ENCODE assay signal across 26 cellular contexts in genomic region chr15:48086582-48086981, GRCh38. TPM values are rescaled to one million over a fixed set of nuclear protein-coding genes. Genes with fewer than 3 reads are reported as not detected.
DNase-seq lines count a peak whose midpoint lies in the region; ATAC-seq and TF ChIP-seq lines count a peak whose summit lies in the region.
"Had no signal": no experiment of that assay in that cellular context is flagged by ENCODE, and none has a peak within 500 bp of the region (broad histone marks: within the 10 kb centered on the region; RNA-seq: fewer than 3 reads in every experiment).

No MANE protein-coding gene starts in this region.

- H3K79me2 ChIP-seq in mammary epithelial cell (ENCODE audit: insufficient read depth, low read length) = no peaks in the 10 kb centered on the region

- H3K4me2 ChIP-seq in mammary epithelial cell (ENCODE audit: insufficient read depth, low read depth, low read length) (no peak overlapping the region), skeletal muscle satellite cell (ENCODE audit: low read length) (peak overlapping the region; percentile 48)

- no peaks in the 10 kb centered on the region for H3K9me3 ChIP-seq in mammary epithelial cell (replicated peaks; ENCODE audit: insufficient read depth, low read length)
- H3K9me3 ChIP-seq in SK-N-MC (ENCODE audit: low read depth, low read length) = no peaks in the 10 kb centered on the region
- no peaks in the 10 kb centered on the region for H3K9me3 ChIP-seq in skeletal muscle satellite cell (replicated peaks; ENCODE audit: low read length)
- no peaks in the 10 kb centered on the region for H3K9me3 ChIP-seq in aorta (ENCODE audit: control insufficient read depth, low read length)
- H3K9me3 ChIP-seq: ascending aorta, sigmoid colon, stomach had no signal

- BruUV-seq in MCF 10A (replicated peaks; lab: Mats Ljungman, UMichigan) (no TSS peak), mammary epithelial cell (replicated peaks; lab: Mats Ljungman, UMichigan) (no TSS peak)

- H3K4me1 ChIP-seq in mammary epithelial cell (ENCODE audit: insufficient read depth, low read length) = no peaks in the 10 kb centered on the region
- H3K4me1 ChIP-seq in skeletal muscle satellite cell (ENCODE audit: control insufficient read depth, insufficient read depth, low read length) = peaks cover 16% of the 10 kb centered on the region
- no peaks in the 10 kb centered on the region for H3K4me1 ChIP-seq in aorta (ENCODE audit: control insufficient read depth in 1 of 2, insufficient read depth in 2 of 2, low read length in 2 of 2)
- H3K4me1 ChIP-seq: sigmoid colon had no signal

- DNase-seq in MCF 10A (ENCODE audit: unreplicated experiment) = peak; percentile 4
- no peak for DNase-seq in mammary epithelial cell
- peak; percentile 16 for DNase-seq in SK-N-MC (ENCODE audit: low read depth, low spot score)
- peak; percentile 55 for DNase-seq in fibroblast of mammary gland (ENCODE audit: low read depth)
- no peak for DNase-seq in brain microvascular endothelial cell
- no peak for DNase-seq in aorta
- no peak for DNase-seq in activated CD4-positive, alpha-beta T cell treated with anti-CD3 and anti-CD28 coated beads for 4 hours
- DNase-seq: activated CD4-positive, alpha-beta T cell treated with anti-CD3 and anti-CD28 coated beads, Interleukin-2, amount 50 U/mL, for 48 hours; activated naive CD4-positive, alpha-beta T cell; activated T-cell treated with anti-CD3 and anti-CD28 coated beads for 4 hours; CD4-positive, alpha-beta T cell; glutamatergic neuron; MM.1S; NCI-H187; NCI-H345; occipital lobe; sigmoid colon; stimulated activated CD4-positive, alpha-beta T cell treated with anti-CD3 and anti-CD28 coated beads, Interleukin-2, amount 100 ng/mL, for 24 hours; stomach; SW 1271 had no signal

- WGBS in mammary epithelial cell (ENCODE audit: low coverage, missing lambda C conversion rate) = 24% methylated on average over 5 of the region's 5 CpGs
- 7 to 12% methylated on average over 5 of the region's 5 CpGs for WGBS in aorta, 2 donors

- H2AFZ ChIP-seq in mammary epithelial cell (ENCODE audit: low read depth, low read length) = no peak overlapping the region

- no peak for TF ChIP-seq CTCF in MCF 10A (IDR thresholded peaks at IDR 0.05; ENCODE audit: unreplicated experiment)
- TF ChIP-seq CTCF in mammary epithelial cell (conservative IDR thresholded peaks at IDR 0.05 in 1 of 2, IDR thresholded peaks at IDR 0.05 in 1 of 2; ENCODE audit: extremely low read depth in 1 of 2, insufficient read depth in 1 of 2, low read depth in 1 of 2, low read length in 2 of 2) = no peak
- TF ChIP-seq CTCF in fibroblast of mammary gland (conservative IDR thresholded peaks at IDR 0.05; ENCODE audit: control insufficient read depth, insufficient read depth, low read depth, low read length) = no peak
- no peak for TF ChIP-seq CTCF in brain microvascular endothelial cell (IDR thresholded peaks at IDR 0.05; ENCODE audit: low read depth, low read length, missing control alignments)

- H3K9ac ChIP-seq in mammary epithelial cell (ENCODE audit: insufficient read depth, low read length) = no peak overlapping the region
- H3K9ac ChIP-seq in SK-N-MC (ENCODE audit: insufficient read length) = no peak overlapping the region
- H3K9ac ChIP-seq in skeletal muscle satellite cell (ENCODE audit: low read depth, low read length) = no peak overlapping the region

- H3K27ac Mint-ChIP-seq in MCF 10A (ENCODE audit: low read depth, unreplicated experiment) = no peak overlapping the region
- H3K27ac Mint-ChIP-seq: CD4-positive, alpha-beta T cell; dendritic cell treated with granulocyte-macrophage colony-stimulating factor and Interleukin-4, amounts not matched to agents 40 ng/mL and 50 ng/mL, for 4 days had no signal

- H3K36me3 ChIP-seq in mammary epithelial cell (ENCODE audit: insufficient read depth, low read length) = no peaks in the 10 kb centered on the region
- H3K36me3 ChIP-seq in SK-N-MC (ENCODE audit: insufficient read depth, low read length) = no peaks in the 10 kb centered on the region
- no peaks in the 10 kb centered on the region for H3K36me3 ChIP-seq in skeletal muscle satellite cell (ENCODE audit: insufficient read depth, low read length)
- H3K36me3 ChIP-seq in brain microvascular endothelial cell (replicated peaks) = no peaks in the 10 kb centered on the region
- H3K36me3 ChIP-seq in aorta (ENCODE audit: control insufficient read depth in 1 of 2, insufficient read depth in 2 of 2, low read length in 1 of 2) = no peaks in the 10 kb centered on the region
- H3K36me3 ChIP-seq: ascending aorta, sigmoid colon, stomach had no signal

- H3K4me3 Mint-ChIP-seq in MCF 10A (ENCODE audit: unreplicated experiment) = peak overlapping the region; percentile 47
- H3K4me3 Mint-ChIP-seq: CD4-positive, alpha-beta T cell; dendritic cell treated with granulocyte-macrophage colony-stimulating factor and Interleukin-4, amounts not matched to agents 40 ng/mL and 50 ng/mL, for 4 days had no signal

- no peaks in the 10 kb centered on the region for H4K20me1 ChIP-seq in mammary epithelial cell (ENCODE audit: insufficient read depth, low read length)

- in situ Hi-C loops in mammary epithelial cell (cut with MboI; ENCODE audit: low sequenced_read_pairs in 2 of 2) = no loop called here
- in situ Hi-C loops in brain microvascular endothelial cell (cut with HindIII; ENCODE audit: low pct_ligation_motif_present, low sequenced_read_pairs) = no loop called here

- H3K27me3 ChIP-seq in mammary epithelial cell (ENCODE audit: insufficient read depth, low read length) = no peaks in the 10 kb centered on the region
- H3K27me3 ChIP-seq in skeletal muscle satellite cell (ENCODE audit: control insufficient read depth, insufficient read depth, low read length) = peaks cover 23% of the 10 kb centered on the region
- H3K27me3 ChIP-seq in brain microvascular endothelial cell (replicated peaks) = no peaks in the 10 kb centered on the region
- H3K27me3 ChIP-seq in aorta (ENCODE audit: control insufficient read depth in 1 of 2, insufficient read depth in 2 of 2, low read length in 1 of 2) = no peaks in the 10 kb centered on the region
- H3K27me3 ChIP-seq: ascending aorta, sigmoid colon, stomach had no signal

- ATAC-seq in aorta (ENCODE audit: low FRiP score) = no peak

- CTCF ChIA-PET in MCF 10A (lab: Yijun Ruan, JAX) (interaction anchor here (0.6 to 2.0 kb wide), 9 partner anchors 18 to 1278 kb away, joined by 3 to 4 read pairs (median 3); no protein-coding TSS in a partner anchor), mammary epithelial cell (lab: Charles Lee; ENCODE audit: low non-redundant PET) (no interaction called here)

- dilution Hi-C loops in mammary epithelial cell (cut with HindIII; ENCODE audit: low sequenced_read_pairs) = no loop called here

- intact Hi-C loops in MCF 10A (cut with micrococcal nuclease) (loop anchor here (5.0 to 10.0 kb wide), 3 partner anchors 64 to 612 kb away; no protein-coding TSS in a partner anchor), mammary epithelial cell (cut with micrococcal nuclease) (loop anchor here (5.0 kb wide), 1 partner anchor 889 kb away; no protein-coding TSS in a partner anchor), aorta (cut with DNase I) (no loop called here)

- POLR2A ChIA-PET in MCF 10A (lab: Yijun Ruan, JAX) = no interaction called here

- H3K4me1 Mint-ChIP-seq in MCF 10A (ENCODE audit: insufficient read depth, unreplicated experiment) = peaks cover 12% of the 10 kb centered on the region

- H3K4me3 ChIP-seq in mammary epithelial cell (replicated peaks in 1 of 3; ENCODE audit: insufficient read depth in 1 of 3, low read depth in 2 of 3, low read length in 3 of 3) (no peak overlapping the region), SK-N-MC (peak overlapping the region; percentile 17; the same call in 1 of the 2 replicates), fibroblast of mammary gland (ENCODE audit: control insufficient read depth, low read depth, low read length) (no peak overlapping the region), skeletal muscle satellite cell (ENCODE audit: low read length) (no peak overlapping the region), brain microvascular endothelial cell (ENCODE audit: low read depth, low read length) (no peak overlapping the region), aorta (ENCODE audit: low read length in 2 of 2) (peak overlapping the region in 1 of 2 donors; percentile 12)
- H3K4me3 ChIP-seq: sigmoid colon, stomach had no signal

- peaks cover 7% of the 10 kb centered on the region for H3K36me3 Mint-ChIP-seq in MCF 10A (ENCODE audit: insufficient read depth, unreplicated experiment)

- no peaks in the 10 kb centered on the region for H3K9me3 Mint-ChIP-seq in MCF 10A (ENCODE audit: unreplicated experiment)
- H3K9me3 Mint-ChIP-seq: CD4-positive, alpha-beta T cell; dendritic cell treated with granulocyte-macrophage colony-stimulating factor and Interleukin-4, amounts not matched to agents 40 ng/mL and 50 ng/mL, for 4 days had no signal

- H3K27me3 Mint-ChIP-seq in MCF 10A (ENCODE audit: insufficient read depth, unreplicated experiment) = no peaks in the 10 kb centered on the region

- H3K27ac ChIP-seq in mammary epithelial cell (ENCODE audit: insufficient read depth, low read depth, low read length) (no peak overlapping the region), SK-N-MC (no peak overlapping the region), brain microvascular endothelial cell (no peak overlapping the region), aorta (ENCODE audit: low read depth in 1 of 2, low read length in 2 of 2) (peak overlapping the region in 1 of 2 donors; percentile 9)
- H3K27ac ChIP-seq: ascending aorta, RWPE1, sigmoid colon, stomach had no signal

RNA-seq across cellular contexts. Expression of gene SLC24A5, which starts 34.2 kb away (rescaled TPM):
- not detected in 2 replicates for total RNA-seq in MCF 10A (2022)
- total RNA-seq in mammary epithelial cell = not detected
- polyA plus RNA-seq in mammary epithelial cell = not detected
- not detected for polyA minus RNA-seq in mammary epithelial cell
- total RNA-seq in skeletal muscle satellite cell (2012; rRNA removed) = 0.25 TPM in 1 of 2 replicates, not detected in the other
- not detected for total RNA-seq in aorta
- under 1 TPM in 1 of 2 donors, not detected in 1; 0.41 TPM for polyA plus RNA-seq in aorta
- total RNA-seq: ascending aorta; CD4-positive, alpha-beta T cell; liver; occipital lobe; stomach; ureter had no signal
- polyA plus RNA-seq: liver, sigmoid colon had no signal

Comparison
In these comparisons a context has a peak if more than half of its experiments do, and no peak if none do; other contexts are left out.
1. DNase-seq: peak in MCF 10A (single experiment), SK-N-MC (single experiment) and fibroblast of mammary gland (single experiment); none in mammary epithelial cell (single experiment), brain microvascular endothelial cell (single experiment), aorta (0 of 2) and activated CD4-positive, alpha-beta T cell treated with anti-CD3 and anti-CD28 coated beads for 4 hours (0 of 2).
2. intact Hi-C loops: an anchor here in MCF 10A (5.0 to 10.0 kb wide) and mammary epithelial cell (5.0 kb wide); none called in aorta.